ENCODE assay signal across 8 cellular contexts in genomic region chr2:66433695-66433944, GRCh38. TPM values are rescaled to one million over a fixed set of nuclear protein-coding genes. Genes with fewer than 3 reads are reported as not detected.
DNase-seq lines count a peak whose midpoint lies in the region; ATAC-seq and TF ChIP-seq lines count a peak whose summit lies in the region.

No MANE protein-coding gene starts in this region.

- no peak for DNase-seq in CD4-positive, CD25-positive, alpha-beta regulatory T cell
- DNase-seq in RWPE1 (ENCODE audit: low spot score) (no peak), osteocyte (ENCODE audit: extremely low spot score, unreplicated experiment) (no peak), midbrain (lab: John Stamatoyannopoulos, UW) (no peak), NCI-H524 (lab: John Stamatoyannopoulos, UW) (no peak), AG08395 (ENCODE audit: low spot score) (no peak), HCEC 1CT (no peak)

- H3K36me3 ChIP-seq in CD4-positive, CD25-positive, alpha-beta regulatory T cell (ENCODE audit: control insufficient read depth, insufficient read depth, low read length): no peaks in the 10 kb centered on the region
- no peaks in the 10 kb centered on the region for H3K36me3 ChIP-seq in esophagus (ENCODE audit: control insufficient read depth in 2 of 2, insufficient read depth in 2 of 2, low read length in 1 of 2)

- H3K27ac Mint-ChIP-seq in CD4-positive, CD25-positive, alpha-beta regulatory T cell: no peak overlapping the region
- peak overlapping the region; percentile 89 for H3K27ac Mint-ChIP-seq in osteocyte (ENCODE audit: unreplicated experiment)

- ATAC-seq in CD4-positive, CD25-positive, alpha-beta regulatory T cell (ENCODE audit: low read depth in 2 of 2): no peak

- no peaks in the 10 kb centered on the region for H3K9me3 ChIP-seq in CD4-positive, CD25-positive, alpha-beta regulatory T cell (ENCODE audit: control insufficient read depth in 2 of 2, low read length in 2 of 2)
- H3K9me3 ChIP-seq in esophagus (ENCODE audit: control insufficient read depth in 2 of 2, insufficient read depth in 1 of 2, low read depth in 1 of 2, low read length in 1 of 2): no peaks in the 10 kb centered on the region

- WGBS in esophagus, 2 donors: 1 to 2% methylated on average over 7 of the region's 7 CpGs

- H3K4me3 ChIP-seq in CD4-positive, CD25-positive, alpha-beta regulatory T cell (ENCODE audit: low read depth, low read length): no peak overlapping the region
- H3K4me3 ChIP-seq in esophagus (ENCODE audit: low read depth in 1 of 2, low read length in 2 of 2): peak overlapping the region; percentile 68 to 85

- POLR2A ChIA-PET in RWPE1 (lab: Yijun Ruan, JAX; ENCODE audit: low non-redundant PET): interaction anchor here (0.7 to 0.9 kb wide), 2 partner anchors 14 to 1564 kb away, joined by 3 to 4 read pairs; no protein-coding TSS in a partner anchor

- H3K27me3 ChIP-seq in CD4-positive, CD25-positive, alpha-beta regulatory T cell (ENCODE audit: control insufficient read depth, insufficient read depth, low read length): peaks cover 44% of the 10 kb centered on the region
- H3K27me3 ChIP-seq in esophagus (ENCODE audit: control insufficient read depth in 1 of 2, insufficient read depth in 2 of 2, low read length in 2 of 2): no peaks in the 10 kb centered on the region

- no peaks in the 10 kb centered on the region for H3K36me3 Mint-ChIP-seq in CD4-positive, CD25-positive, alpha-beta regulatory T cell
- no peaks in the 10 kb centered on the region for H3K36me3 Mint-ChIP-seq in osteocyte (ENCODE audit: unreplicated experiment)

- peak overlapping the region; percentile 24 to 72 (median 44) for H3K4me3 Mint-ChIP-seq in CD4-positive, CD25-positive, alpha-beta regulatory T cell
- H3K4me3 Mint-ChIP-seq in osteocyte (ENCODE audit: unreplicated experiment): peak overlapping the region; percentile 97

- H3K27ac ChIP-seq in CD4-positive, CD25-positive, alpha-beta regulatory T cell (ENCODE audit: insufficient read depth, low read length, poor library complexity, severe bottlenecking): no peak overlapping the region
- H3K27ac ChIP-seq in RWPE1 (peak overlapping the region; percentile 96), esophagus (ENCODE audit: low read depth in 2 of 2, low read length in 1 of 2) (peak overlapping the region; percentile 94 to 97)

- CTCF ChIA-PET in RWPE1 (lab: Yijun Ruan, JAX): interaction anchor here (0.6 to 2.4 kb wide), 6 partner anchors 99 to 1599 kb away, joined by 3 to 13 read pairs (median 4); no protein-coding TSS in a partner anchor

- peaks cover 0 to 34% (median 18%) of the 10 kb centered on the region in 4 donors for H3K4me1 Mint-ChIP-seq in CD4-positive, CD25-positive, alpha-beta regulatory T cell
- H3K4me1 Mint-ChIP-seq in osteocyte (ENCODE audit: unreplicated experiment): peaks cover 27% of the 10 kb centered on the region

- TF ChIP-seq CTCF in RWPE1 (conservative IDR thresholded peaks at IDR 0.05; ENCODE audit: low read depth) (no peak), osteocyte (IDR thresholded peaks at IDR 0.05) (no peak)

- H3K27me3 Mint-ChIP-seq in CD4-positive, CD25-positive, alpha-beta regulatory T cell: peaks cover 94% of the 10 kb centered on the region
- peaks cover 88% of the 10 kb centered on the region for H3K27me3 Mint-ChIP-seq in osteocyte (ENCODE audit: unreplicated experiment)

- peaks cover 0 to 4% (median 0%) of the 10 kb centered on the region in 7 donors for H3K9me3 Mint-ChIP-seq in CD4-positive, CD25-positive, alpha-beta regulatory T cell
- H3K9me3 Mint-ChIP-seq in osteocyte (ENCODE audit: unreplicated experiment): no peaks in the 10 kb centered on the region

- H3K4me1 ChIP-seq in CD4-positive, CD25-positive, alpha-beta regulatory T cell (ENCODE audit: control insufficient read depth, insufficient read depth, low read length, poor library complexity, severe bottlenecking): peaks cover 28% of the 10 kb centered on the region
- no peaks in the 10 kb centered on the region for H3K4me1 ChIP-seq in esophagus (ENCODE audit: control insufficient read depth in 2 of 2, insufficient read depth in 2 of 2, low read length in 1 of 2)

RNA-seq across cellular contexts. Expression of gene MEIS1, which starts 1.3 kb away (rescaled TPM):
- 3.6 TPM for total RNA-seq in CD4-positive, CD25-positive, alpha-beta regulatory T cell
- not detected for polyA plus RNA-seq in CD4-positive, CD25-positive, alpha-beta regulatory T cell
- polyA plus RNA-seq in esophagus: 10 to 100 TPM; 16.8 to 30.4 TPM
- total RNA-seq in osteocyte: 0.86 and 0.91 TPM in 2 replicates
